14 cellular contexts compared by ENCODE assay signal in genomic region chr20:17606001-17606400, GRCh38.
"Had no signal": no experiment of that assay in that cellular context is flagged by ENCODE, and none has a peak within 500 bp of the region (broad histone marks: within the 10 kb centered on the region; RNA-seq: fewer than 3 reads in every experiment).

No MANE protein-coding gene starts in this region.

- H3K9me3 Mint-ChIP-seq: activated naive CD4-positive, alpha-beta T cell treated with anti-CD3 and anti-CD28 coated beads, Interleukin-2, amount 10 ng/mL, durations not matched to agents 7 days and 5 days; naive thymus-derived CD4-positive, alpha-beta T cell; stimulated activated naive B cell treated with anti-CD40 and anti-IgM and Interleukin-4, amounts not matched to agents 10 μg/mL and 1 μg/mL and 100 μg/mL, for 72 hours had no signal

- DNase-seq: activated CD4-positive, alpha-beta T cell treated with anti-CD3 and anti-CD28 coated beads, Interleukin-2, amount 50 U/mL, for 48 hours; activated naive CD4-positive, alpha-beta T cell treated with anti-CD3 and anti-CD28 coated beads, Interleukin-2, amount 10 ng/mL, durations not matched to agents 7 days and 5 days; caudate nucleus; effector memory CD4-positive, alpha-beta T cell; gastrocnemius medialis; heart right ventricle; left cardiac atrium; naive thymus-derived CD4-positive, alpha-beta T cell; retina; stimulated activated CD4-positive, alpha-beta T cell treated with anti-CD3 and anti-CD28 coated beads, Interleukin-4, amount 100 ng/mL, for 1 hour; stimulated activated naive B cell treated with anti-CD40 and anti-IgM and Interleukin-4, amounts not matched to agents 10 μg/mL and 1 μg/mL and 100 μg/mL, for 72 hours; upper lobe of left lung; WERI-Rb-1 had no signal

- H3K4me1 ChIP-seq: gastrocnemius medialis had no signal

- H3K4me3 ChIP-seq: gastrocnemius medialis, heart right ventricle, upper lobe of left lung had no signal

- H3K27ac ChIP-seq: gastrocnemius medialis, heart right ventricle, neutrophil, WERI-Rb-1 had no signal

- H3K27ac Mint-ChIP-seq: activated naive CD4-positive, alpha-beta T cell treated with anti-CD3 and anti-CD28 coated beads, Interleukin-2, amount 10 ng/mL, durations not matched to agents 7 days and 5 days; stimulated activated naive B cell treated with anti-CD40 and anti-IgM and Interleukin-4, amounts not matched to agents 10 μg/mL and 1 μg/mL and 100 μg/mL, for 72 hours had no signal

- H3K27me3 ChIP-seq: gastrocnemius medialis, heart right ventricle, neutrophil, upper lobe of left lung had no signal

- H3K27me3 Mint-ChIP-seq: activated naive CD4-positive, alpha-beta T cell treated with anti-CD3 and anti-CD28 coated beads, Interleukin-2, amount 10 ng/mL, durations not matched to agents 7 days and 5 days; naive thymus-derived CD4-positive, alpha-beta T cell; stimulated activated naive B cell treated with anti-CD40 and anti-IgM and Interleukin-4, amounts not matched to agents 10 μg/mL and 1 μg/mL and 100 μg/mL, for 72 hours had no signal

- H3K9me3 ChIP-seq: gastrocnemius medialis, heart right ventricle, neutrophil, upper lobe of left lung had no signal

- H3K4me3 Mint-ChIP-seq: activated naive CD4-positive, alpha-beta T cell treated with anti-CD3 and anti-CD28 coated beads, Interleukin-2, amount 10 ng/mL, durations not matched to agents 7 days and 5 days; naive thymus-derived CD4-positive, alpha-beta T cell; stimulated activated naive B cell treated with anti-CD40 and anti-IgM and Interleukin-4, amounts not matched to agents 10 μg/mL and 1 μg/mL and 100 μg/mL, for 72 hours had no signal

- ATAC-seq: gastrocnemius medialis; left cardiac atrium; naive thymus-derived CD4-positive, alpha-beta T cell; stimulated activated naive B cell treated with anti-CD40 and anti-IgM and Interleukin-4, amounts not matched to agents 10 μg/mL and 1 μg/mL and 100 μg/mL, for 72 hours had no signal
